Comparison of ENCODE assay signal across 1 cellular context in the genomic region with DNA sequence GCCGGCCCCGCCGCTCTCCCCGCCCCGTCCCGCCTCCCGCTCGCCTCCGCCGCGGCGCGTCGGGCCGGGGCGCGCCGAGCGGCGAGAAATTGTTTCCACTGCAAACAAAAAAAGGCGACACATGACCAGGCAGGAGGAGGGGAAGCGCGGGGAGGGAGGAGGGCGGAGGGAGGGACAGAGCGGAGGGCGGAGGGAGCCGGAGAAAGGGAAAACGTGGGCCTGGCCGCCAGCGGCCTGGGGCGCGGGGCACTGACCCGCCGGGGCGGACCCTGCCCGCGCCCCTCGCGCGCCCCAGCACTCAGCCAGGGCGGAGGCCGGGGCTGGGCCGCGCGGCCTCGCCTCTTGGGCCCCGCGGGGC.
A peak's percentile ranks its signal among the peaks of the same experiment; 100 is the strongest.
TF ChIP-seq lines count a peak whose summit lies in the region.

FOXN3 (minus strand) TSS at position 123 of the 358 bp plus-strand sequence. CDS start 4,757 bp downstream, outside the sequence.

TF ChIP-seq in K562, 482 proteins besides CTCF, POLR2A, EP300 and RAD21 (continued from another document):
- TF ChIP-seq, protein P1, sequence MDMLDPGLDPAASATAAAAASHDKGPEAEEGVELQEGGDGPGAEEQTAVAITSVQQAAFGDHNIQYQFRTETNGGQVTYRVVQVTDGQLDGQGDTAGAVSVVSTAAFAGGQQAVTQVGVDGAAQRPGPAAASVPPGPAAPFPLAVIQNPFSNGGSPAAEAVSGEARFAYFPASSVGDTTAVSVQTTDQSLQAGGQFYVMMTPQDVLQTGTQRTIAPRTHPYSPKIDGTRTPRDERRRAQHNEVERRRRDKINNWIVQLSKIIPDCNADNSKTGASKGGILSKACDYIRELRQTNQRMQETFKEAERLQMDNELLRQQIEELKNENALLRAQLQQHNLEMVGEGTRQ (CRISPR knock-in tag; IDR thresholded peaks at IDR 0.05), result peak; percentile 48; the same call in 1 of the 2 replicates
- TF ChIP-seq ZC3H8 (IDR thresholded peaks at IDR 0.05) (no peak), ZNF384 (IDR thresholded peaks at IDR 0.05; ENCODE audit: low read depth, low read length) (peak; percentile 49; the same call in 1 of the 2 replicates), CXXC5 (CRISPR knock-in tag; IDR thresholded peaks at IDR 0.05) (peak; percentile 50; the same call in 1 of the 2 replicates), ZNF589 (CRISPR knock-in tag; IDR thresholded peaks at IDR 0.05; ENCODE audit: low read depth) (no peak)
- TF ChIP-seq, protein P2, sequence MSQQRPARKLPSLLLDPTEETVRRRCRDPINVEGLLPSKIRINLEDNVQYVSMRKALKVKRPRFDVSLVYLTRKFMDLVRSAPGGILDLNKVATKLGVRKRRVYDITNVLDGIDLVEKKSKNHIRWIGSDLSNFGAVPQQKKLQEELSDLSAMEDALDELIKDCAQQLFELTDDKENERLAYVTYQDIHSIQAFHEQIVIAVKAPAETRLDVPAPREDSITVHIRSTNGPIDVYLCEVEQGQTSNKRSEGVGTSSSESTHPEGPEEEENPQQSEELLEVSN (IDR thresholded peaks at IDR 0.05; ENCODE audit: borderline replicate concordance in 1 of 2, extremely low read depth in 1 of 2, insufficient read depth in 1 of 2, insufficient read length in 1 of 2, low read depth in 1 of 2, low read length in 1 of 2, poor library complexity in 1 of 2, severe bottlenecking in 1 of 2), result peak in 1 of 2 experiments; percentile 36
